Comparison of ENCODE assay signal across 9 cellular contexts in the genomic region with DNA sequence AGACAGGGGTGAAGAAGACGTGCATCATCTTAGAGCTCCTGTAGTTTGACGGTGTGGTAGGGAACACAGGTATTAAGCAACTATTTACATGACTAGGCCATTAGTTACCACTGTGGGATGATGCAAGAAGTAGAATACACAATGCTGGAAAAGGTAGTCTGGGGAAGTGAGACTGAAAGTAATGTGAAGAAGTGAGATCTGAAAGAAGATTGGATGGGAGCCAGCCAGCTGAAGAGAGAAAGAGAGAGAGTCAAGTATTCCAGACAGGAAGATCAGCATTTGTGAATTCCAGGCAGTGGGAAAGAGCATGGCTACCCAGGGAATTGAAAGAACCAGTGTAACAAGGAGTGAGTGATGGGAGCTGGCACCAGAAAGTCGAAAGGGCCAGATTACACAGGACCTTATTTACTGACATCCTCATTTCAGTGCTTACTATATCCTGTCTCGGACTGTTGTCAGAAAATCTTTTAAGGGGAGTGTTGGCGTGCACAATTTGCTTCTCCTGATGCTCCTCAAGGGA. TPM values are rescaled to one million over a fixed set of nuclear protein-coding genes. Genes with fewer than 3 reads are reported as not detected.
DNase-seq lines count a peak whose midpoint lies in the region; ATAC-seq and TF ChIP-seq lines count a peak whose summit lies in the region.
"Had no signal": no experiment of that assay in that cellular context is flagged by ENCODE, and none has a peak within 500 bp of the region (broad histone marks: within the 10 kb centered on the region; RNA-seq: fewer than 3 reads in every experiment).

No MANE protein-coding gene starts in this region.

- DNase-seq in PC-3 (peak; percentile 68), glomerular visceral epithelial cell (ENCODE audit: extremely low spot score) (peak; percentile 40), thyroid gland (peak; percentile 38 to 41), posterior cingulate gyrus (no peak), NCI-H82 (lab: John Stamatoyannopoulos, UW) (no peak), BE2C (no peak)

- H3K79me2 ChIP-seq in PC-3 (ENCODE audit: low read length): no peaks in the 10 kb centered on the region

- H3K36me3 ChIP-seq in PC-3 (ENCODE audit: low read depth, low read length) (no peaks in the 10 kb centered on the region), thyroid gland (no peaks in the 10 kb centered on the region), BE2C (no peaks in the 10 kb centered on the region)

- H4K20me1 ChIP-seq in PC-3 (ENCODE audit: low read length): no peaks in the 10 kb centered on the region

- H3K4me2 ChIP-seq in PC-3 (ENCODE audit: low read length): peak overlapping the region; percentile 81

- H3K9me2 ChIP-seq in PC-3 (replicated peaks; ENCODE audit: low read length): no peaks in the 10 kb centered on the region

- no peak for TF ChIP-seq POLR2A in thyroid gland (IDR thresholded peaks at IDR 0.05)

- no peaks in the 10 kb centered on the region for H3K9me3 ChIP-seq in PC-3 (ENCODE audit: low read length)
- H3K9me3 ChIP-seq in thyroid gland: no peaks in the 10 kb centered on the region
- H3K9me3 ChIP-seq in BE2C: no peaks in the 10 kb centered on the region

- H3K27ac ChIP-seq in PC-3 (ENCODE audit: low read length) (peak overlapping the region; percentile 53), thyroid gland (peak overlapping the region; percentile 19 to 69 (median 39))
- H3K27ac ChIP-seq: SK-N-MC had no signal

- TF ChIP-seq CTCF in PC-3 (conservative IDR thresholded peaks at IDR 0.05; ENCODE audit: low read depth, low read length) (no peak), thyroid gland (IDR thresholded peaks at IDR 0.05) (no peak), BE2C (IDR thresholded peaks at IDR 0.05; ENCODE audit: low read depth, low read length) (no peak)

- no TSS peak for BruUV-seq in PC-3 (replicated peaks; lab: Mats Ljungman, UMichigan)

- intact Hi-C loops in PC-3 (cut with micrococcal nuclease) (loop anchor here (1.0 kb wide), 2 partner anchors 44 to 58 kb away; no protein-coding TSS in a partner anchor), thyroid gland (cut with DNase I) (loop anchor here (2.0 kb wide), 1 partner anchor 59 kb away; no protein-coding TSS in a partner anchor), posterior cingulate gyrus (cut with DNase I) (loop anchor here (1.0 kb wide), 2 partner anchors 44 to 58 kb away; no protein-coding TSS in a partner anchor)

- H3K4me3 ChIP-seq in PC-3 (ENCODE audit: low read length) (peak overlapping the region; percentile 59), thyroid gland (replicated peaks in 1 of 3) (no peak overlapping the region), BE2C (ENCODE audit: low read depth, low read length) (no peak overlapping the region)
- H3K4me3 ChIP-seq: SK-N-MC had no signal

- CTCF ChIA-PET in PC-3 (lab: Charles Lee): interaction anchor here (0.8 kb wide), 1 partner anchor 40 kb away, joined by 3 read pairs; no protein-coding TSS in a partner anchor

- ATAC-seq in GM19023 (IDR thresholded peaks at IDR 0.05; ENCODE audit: unreplicated experiment): peak; percentile 44
- ATAC-seq in HG02981 (IDR thresholded peaks at IDR 0.05; ENCODE audit: unreplicated experiment): peak; percentile 51
- peak; percentile 14 for ATAC-seq in PC-3

- WGBS in thyroid gland, 2 donors: 45 to 49% methylated on average over 5 of the region's 5 CpGs

- peak overlapping the region; percentile 69 for H2AFZ ChIP-seq in PC-3 (ENCODE audit: low read length)

- peaks cover 41% of the 10 kb centered on the region for H3K4me1 ChIP-seq in PC-3 (ENCODE audit: insufficient read depth, low read length)
- H3K4me1 ChIP-seq in thyroid gland: peaks cover 12 to 35% of the 10 kb centered on the region in 2 donors
- 0 out of 2 replicates have a peak, but pooled peaks cover 3% of the 10 kb centered on the region for H3K4me1 ChIP-seq in BE2C

- H3K27me3 ChIP-seq in PC-3 (ENCODE audit: low read length) (no peaks in the 10 kb centered on the region), thyroid gland (no peaks in the 10 kb centered on the region), BE2C (peaks cover 15% of the 10 kb centered on the region)

- POLR2A ChIA-PET in PC-3 (lab: Charles Lee; ENCODE audit: unreplicated experiment): interaction anchor here (0.5 kb wide), 1 partner anchor 12 kb away, joined by 3 read pairs; no protein-coding TSS in a partner anchor

- peak overlapping the region; percentile 45 for H3K9ac ChIP-seq in PC-3 (ENCODE audit: low read length)

- H3F3A ChIP-seq in PC-3 (ENCODE audit: low read length, unreplicated experiment): no peaks in the 10 kb centered on the region

RNA-seq across cellular contexts. Expression of gene CFAP58, which starts 4.0 kb away (rescaled TPM):
- 0.26 TPM in 1 of 2 replicates, not detected in the other for total RNA-seq in PC-3 (2014; rRNA removed)
- total RNA-seq in thyroid gland: 1 to 10 TPM; 1.0 to 1.6 (median 1.2) TPM
- not detected for polyA plus RNA-seq in BE2C (2012; ENCODE audit: insufficient read depth, insufficient read length, low read depth)

RNA-seq across cellular contexts. Expression of gene ITPRIP, which starts 11.4 kb away (rescaled TPM):
- total RNA-seq in PC-3 (2014; rRNA removed): 7.0 and 10.3 TPM in 2 replicates
- 10 to 100 TPM; 28.0 to 44.2 (median 29.4) TPM for total RNA-seq in thyroid gland
- polyA plus RNA-seq in BE2C (2012; ENCODE audit: insufficient read depth, insufficient read length, low read depth): not detected

Comparison
In these comparisons a context has a peak if more than half of its experiments do, and no peak if none do; other contexts are left out.
1. DNase-seq: peak in PC-3 (single experiment), glomerular visceral epithelial cell (single experiment) and thyroid gland (2 of 2); none in posterior cingulate gyrus (0 of 10), NCI-H82 (single experiment) and BE2C (single experiment).
2. Peak in every context shown above with its lines, with median percentiles within 50 percentile points of each other: ATAC-seq.